ENCODE assay signal across 11 cellular contexts in genomic region chr1:228849011-228849541, GRCh38.
DNase-seq lines count a peak whose midpoint lies in the region; ATAC-seq and TF ChIP-seq lines count a peak whose summit lies in the region.
"Had no signal": no experiment of that assay in that cellular context is flagged by ENCODE, and none has a peak within 500 bp of the region (broad histone marks: within the 10 kb centered on the region; RNA-seq: fewer than 3 reads in every experiment).

No MANE protein-coding gene starts in this region.

- H3K4me3 Mint-ChIP-seq in Caco-2 (ENCODE audit: unreplicated experiment) (no peak overlapping the region), endodermal cell (no peak overlapping the region)

- no peak overlapping the region for H2AK5ac ChIP-seq in neuronal stem cell (ENCODE audit: low read depth, low read length)

- H3K27ac Mint-ChIP-seq in Caco-2 (ENCODE audit: unreplicated experiment), result peak overlapping the region; percentile 56
- H3K27ac Mint-ChIP-seq in endodermal cell, result peak overlapping the region; percentile 14

- H3K27me3 ChIP-seq in Caco-2 (replicated peaks; ENCODE audit: control insufficient read depth, insufficient read depth, low read length) (no peaks in the 10 kb centered on the region), endodermal cell (ENCODE audit: control insufficient read depth, insufficient read depth, low read length, poor library complexity, severe bottlenecking) (no peaks in the 10 kb centered on the region), neuronal stem cell (ENCODE audit: control insufficient read depth in 3 of 3, insufficient read depth in 3 of 3, low read depth in 1 of 3, low read length in 3 of 3) (no peaks in the 10 kb centered on the region)
- H3K27me3 ChIP-seq: upper lobe of left lung had no signal

- CTCF ChIA-PET in Caco-2 (lab: Charles Lee), result interaction anchor here (0.6 to 1.1 kb wide), 3 partner anchors 11 to 15 kb away, joined by 3 to 6 read pairs (median 5); no protein-coding TSS in a partner anchor

- H3K4me3 ChIP-seq in Caco-2 (ENCODE audit: low read depth, low read length) (no peak overlapping the region), endodermal cell (ENCODE audit: low read length) (peak overlapping the region; percentile 38), neuronal stem cell (ENCODE audit: low read length in 2 of 2) (no peak overlapping the region)
- H3K4me3 ChIP-seq: upper lobe of left lung had no signal

- peaks cover 2% of the 10 kb centered on the region for H3K79me1 ChIP-seq in neuronal stem cell (ENCODE audit: low read depth, low read length)

- H2BK120ac ChIP-seq in neuronal stem cell (ENCODE audit: low read depth, low read length), result no peak overlapping the region

- no peak overlapping the region for H2BK5ac ChIP-seq in neuronal stem cell (ENCODE audit: low read length)

- TF ChIP-seq CTCF in Caco-2 (IDR thresholded peaks at IDR 0.05; ENCODE audit: insufficient read depth in 1 of 2, low read depth in 1 of 2, low read length in 1 of 2, severe bottlenecking in 1 of 2, unreplicated experiment in 1 of 2) (no peak), endodermal cell (conservative IDR thresholded peaks at IDR 0.05) (no peak)

- H3K4me1 ChIP-seq in Caco-2 (peaks cover 46% of the 10 kb centered on the region), endodermal cell (ENCODE audit: control insufficient read depth, insufficient read depth, low read length) (peaks cover 8% of the 10 kb centered on the region), neuronal stem cell (ENCODE audit: control insufficient read depth in 2 of 2, insufficient read depth in 1 of 2, low read depth in 1 of 2, low read length in 2 of 2) (peaks cover 1 to 9% of the 10 kb centered on the region in 2 donors)

- BruUV-seq in Caco-2 (replicated peaks; lab: Mats Ljungman, UMichigan), result no TSS peak

- POLR2A ChIA-PET in Caco-2 (lab: Charles Lee), result interaction anchor here (1.6 kb wide), 1 partner anchor 11 kb away, joined by 24 read pairs; no protein-coding TSS in a partner anchor

- H2BK12ac ChIP-seq in neuronal stem cell (ENCODE audit: low read length), result no peak overlapping the region

- no peak overlapping the region for H4K91ac ChIP-seq in neuronal stem cell (ENCODE audit: low read depth, low read length, poor library complexity)

- H3K4me1 Mint-ChIP-seq in Caco-2 (ENCODE audit: low read depth, unreplicated experiment), result peaks cover 50% of the 10 kb centered on the region
- H3K4me1 Mint-ChIP-seq in endodermal cell, result peaks cover 43% of the 10 kb centered on the region

- no peak overlapping the region for H4K8ac ChIP-seq in neuronal stem cell (ENCODE audit: low read depth, low read length)

- H3K18ac ChIP-seq in neuronal stem cell (ENCODE audit: low read length), result no peak overlapping the region

- no peaks in the 10 kb centered on the region for H3K9me3 Mint-ChIP-seq in Caco-2 (ENCODE audit: unreplicated experiment)
- H3K9me3 Mint-ChIP-seq in endodermal cell, result peaks cover 28% of the 10 kb centered on the region

- DNase-seq in Caco-2, result no peak
- DNase-seq in endodermal cell, result peak; percentile 83
- DNase-seq in Kasumi-1 (lab: John Stamatoyannopoulos, UW), result no peak
- DNase-seq in neuronal stem cell (ENCODE audit: low spot score), result no peak
- no peak for DNase-seq in epidermal melanocyte (ENCODE audit: insufficient read length, low spot score)
- no peak for DNase-seq in caudate nucleus (lab: John Stamatoyannopoulos, UW)
- DNase-seq: activated CD4-positive, alpha-beta T cell treated with anti-CD3 and anti-CD28 coated beads for 4 hours; NCI-H82 had no signal

- H3K9ac ChIP-seq in endodermal cell (ENCODE audit: extremely low read depth, low read length, poor library complexity, severe bottlenecking), result no peak overlapping the region
- no peak overlapping the region for H3K9ac ChIP-seq in neuronal stem cell (ENCODE audit: low read depth, low read length, poor library complexity)

- H3K9me3 ChIP-seq in Caco-2, result no peaks in the 10 kb centered on the region; the same call in 1 of the 2 replicates
- H3K9me3 ChIP-seq in endodermal cell (ENCODE audit: control insufficient read depth, low read length), result peaks cover 24% of the 10 kb centered on the region
- peaks cover 0 to 2% of the 10 kb centered on the region in 2 donors for H3K9me3 ChIP-seq in neuronal stem cell (replicated peaks in 1 of 2; ENCODE audit: control insufficient read depth in 2 of 2, insufficient read depth in 1 of 2, low read depth in 1 of 2, low read length in 2 of 2)
- H3K9me3 ChIP-seq: upper lobe of left lung had no signal

- H2AFZ ChIP-seq in neuronal stem cell (ENCODE audit: low read length), result no peak overlapping the region

- H3K36me3 Mint-ChIP-seq in Caco-2 (ENCODE audit: insufficient read depth, unreplicated experiment) (no peaks in the 10 kb centered on the region), endodermal cell (ENCODE audit: low read depth) (no peaks in the 10 kb centered on the region)

- intact Hi-C loops in Caco-2 (cut with micrococcal nuclease; ENCODE audit: unreplicated experiment), result no loop called here

- H3K4me2 ChIP-seq in neuronal stem cell (ENCODE audit: insufficient read depth, low read length, poor library complexity, severe bottlenecking), result no peak overlapping the region

- no peaks in the 10 kb centered on the region for H3K27me3 Mint-ChIP-seq in Caco-2 (ENCODE audit: insufficient read depth, unreplicated experiment)
- H3K27me3 Mint-ChIP-seq in endodermal cell (ENCODE audit: insufficient read depth), result no peaks in the 10 kb centered on the region

- WGBS in endodermal cell (ENCODE audit: insufficient coverage in 1 of 2, insufficient read length in 1 of 2), 2 experiments, result 72 to 87% methylated on average over 3 of the region's 3 CpGs
- WGBS in neuronal stem cell (ENCODE audit: extremely low coverage in 2 of 2, insufficient read length in 2 of 2, insufficient replicate concordance in 1 of 2), 2 donors, result no CpG with 5 or more reads among the region's 3 CpGs

- no peak overlapping the region for H2BK15ac ChIP-seq in neuronal stem cell (ENCODE audit: low read length)

- H3K4ac ChIP-seq in neuronal stem cell (ENCODE audit: low read length), result no peak overlapping the region

- H3K36me3 ChIP-seq in Caco-2 (ENCODE audit: control insufficient read depth, insufficient read depth, low read length) (no peaks in the 10 kb centered on the region), endodermal cell (ENCODE audit: control insufficient read depth, insufficient read depth, low read length) (no peaks in the 10 kb centered on the region), neuronal stem cell (replicated peaks in 1 of 2; ENCODE audit: control insufficient read depth in 2 of 2, insufficient read depth in 2 of 2, low read length in 2 of 2) (no peaks in the 10 kb centered on the region)
- H3K36me3 ChIP-seq: upper lobe of left lung had no signal

- peak; percentile 55 for ATAC-seq in GM21367 (IDR thresholded peaks at IDR 0.05; ENCODE audit: unreplicated experiment)
- ATAC-seq in HG03432 (IDR thresholded peaks at IDR 0.05; ENCODE audit: unreplicated experiment), result peak; percentile 83

- H3K14ac ChIP-seq in neuronal stem cell (ENCODE audit: low read length), result no peak overlapping the region

- no peak overlapping the region for H3K23ac ChIP-seq in neuronal stem cell (ENCODE audit: low read depth, low read length, poor library complexity)

- H3K27ac ChIP-seq in endodermal cell (ENCODE audit: low read depth, low read length) (no peak overlapping the region), neuronal stem cell (replicated peaks; ENCODE audit: low read length) (no peak overlapping the region), caudate nucleus (ENCODE audit: low read depth, low read length) (no peak overlapping the region)
